In genomic region chr3:112304611-112305010, GRCh38 we compare ENCODE assay signal across 12 cellular contexts.
DNase-seq lines count a peak whose midpoint lies in the region; ATAC-seq and TF ChIP-seq lines count a peak whose summit lies in the region.
"Had no signal": no experiment of that assay in that cellular context is flagged by ENCODE, and none has a peak within 500 bp of the region (broad histone marks: within the 10 kb centered on the region; RNA-seq: fewer than 3 reads in every experiment).

No MANE protein-coding gene starts in this region.

- no peak overlapping the region for H3K27ac Mint-ChIP-seq in nephron
- H3K27ac Mint-ChIP-seq in T-helper 2 cell treated with Interferon-gamma antibody and Interleukin-4, amounts not matched to agents 5 μg/mL and 100 μg/mL, for 36 hours = no peak overlapping the region
- H3K27ac Mint-ChIP-seq: T-helper 1 cell treated with Interleukin-12 subunit alpha and Interleukin-12 subunit beta and Interleukin-4 antibody, amounts not matched to agents 30 μg/mL and 1 μg/mL, for 36 hours had no signal

- H3K36me3 ChIP-seq in HUES48 (ENCODE audit: control insufficient read depth, insufficient read depth, low read length) = no peaks in the 10 kb centered on the region
- no peaks in the 10 kb centered on the region for H3K36me3 ChIP-seq in endocrine pancreas (ENCODE audit: control insufficient read depth, insufficient read depth, low read length)

- H3K9me3 ChIP-seq in HUES48 (ENCODE audit: control insufficient read depth, insufficient read depth, low read length) (peaks cover 9% of the 10 kb centered on the region; the same call in 1 of the 2 replicates), endocrine pancreas (ENCODE audit: control insufficient read depth, low read length) (no peaks in the 10 kb centered on the region)

- H3K27ac ChIP-seq in HUES48 (ENCODE audit: low read depth, low read length) (peak overlapping the region; percentile 95), RWPE1 (no peak overlapping the region)

- TF ChIP-seq CTCF in nephron (IDR thresholded peaks at IDR 0.05; ENCODE audit: unreplicated experiment in 3 of 3) (peak; percentile 34 to 53 (median 45)), RWPE1 (conservative IDR thresholded peaks at IDR 0.05; ENCODE audit: low read depth) (no peak)

- no peaks in the 10 kb centered on the region for H3K27me3 ChIP-seq in HUES48 (ENCODE audit: control insufficient read depth, insufficient read depth, low read length)
- no peaks in the 10 kb centered on the region for H3K27me3 ChIP-seq in endocrine pancreas (ENCODE audit: control insufficient read depth, insufficient read depth, low read length)

- ATAC-seq in HG03521 (IDR thresholded peaks at IDR 0.05; ENCODE audit: unreplicated experiment) (no peak), GM21717 (IDR thresholded peaks at IDR 0.05; ENCODE audit: unreplicated experiment) (no peak)

- no peaks in the 10 kb centered on the region for H3K4me1 Mint-ChIP-seq in nephron
- peaks cover 4% of the 10 kb centered on the region for H3K4me1 Mint-ChIP-seq in T-helper 2 cell treated with Interferon-gamma antibody and Interleukin-4, amounts not matched to agents 5 μg/mL and 100 μg/mL, for 36 hours (ENCODE audit: low read depth)

- POLR2A ChIA-PET in RWPE1 (lab: Yijun Ruan, JAX; ENCODE audit: low non-redundant PET) = no interaction called here

- H3K4me3 ChIP-seq in HUES48 (ENCODE audit: low read depth, low read length) = no peak overlapping the region
- H3K4me3 ChIP-seq in endocrine pancreas (ENCODE audit: control insufficient read depth, insufficient read depth, low read length) = peak overlapping the region; percentile 71

- H3K4me3 Mint-ChIP-seq in nephron = no peak overlapping the region
- H3K4me3 Mint-ChIP-seq in T-helper 2 cell treated with Interferon-gamma antibody and Interleukin-4, amounts not matched to agents 5 μg/mL and 100 μg/mL, for 36 hours = no peak overlapping the region
- H3K4me3 Mint-ChIP-seq: T-helper 1 cell treated with Interleukin-12 subunit alpha and Interleukin-12 subunit beta and Interleukin-4 antibody, amounts not matched to agents 30 μg/mL and 1 μg/mL, for 36 hours had no signal

- CTCF ChIA-PET in RWPE1 (lab: Yijun Ruan, JAX) = interaction anchor here (0.6 to 1.3 kb wide), 3 partner anchors 11 to 337 kb away, joined by 3 to 6 read pairs (median 3); partner anchors contain the start of gene SLC9C1

- H3K9me3 Mint-ChIP-seq in nephron = no peaks in the 10 kb centered on the region
- no peaks in the 10 kb centered on the region for H3K9me3 Mint-ChIP-seq in T-helper 2 cell treated with Interferon-gamma antibody and Interleukin-4, amounts not matched to agents 5 μg/mL and 100 μg/mL, for 36 hours
- H3K9me3 Mint-ChIP-seq: T-helper 1 cell treated with Interleukin-12 subunit alpha and Interleukin-12 subunit beta and Interleukin-4 antibody, amounts not matched to agents 30 μg/mL and 1 μg/mL, for 36 hours had no signal

- H3K9ac ChIP-seq in HUES48 (ENCODE audit: low read depth, low read length) = no peak overlapping the region
- H3K9ac ChIP-seq in endocrine pancreas (ENCODE audit: control insufficient read depth, insufficient read depth, low read length) = no peak overlapping the region

- no peaks in the 10 kb centered on the region for H3K27me3 Mint-ChIP-seq in nephron (ENCODE audit: low read depth)
- no peaks in the 10 kb centered on the region for H3K27me3 Mint-ChIP-seq in T-helper 2 cell treated with Interferon-gamma antibody and Interleukin-4, amounts not matched to agents 5 μg/mL and 100 μg/mL, for 36 hours (ENCODE audit: low read depth)

- peaks cover 49% of the 10 kb centered on the region for H3K4me1 ChIP-seq in HUES48 (ENCODE audit: control insufficient read depth, insufficient read depth, low read length)
- peaks cover 22% of the 10 kb centered on the region for H3K4me1 ChIP-seq in endocrine pancreas (ENCODE audit: control insufficient read depth, insufficient read depth, low read length)

- DNase-seq in AG08395 (ENCODE audit: low spot score) (peak; percentile 4), RWPE1 (ENCODE audit: low spot score) (no peak)
- DNase-seq in T-helper 2 cell treated with Interferon-gamma antibody and Interleukin-4, amounts not matched to agents 5 μg/mL and 100 μg/mL, for 36 hours (ENCODE audit: low spot score) = no peak
- DNase-seq: activated effector memory CD4-positive, alpha-beta T cell treated with anti-CD3 and anti-CD28 coated beads, Interleukin-2, amount 50 U/mL, for 16 hours; Calu3; NCI-H1694 had no signal

- H3K36me3 Mint-ChIP-seq in nephron (ENCODE audit: low read depth) = no peaks in the 10 kb centered on the region
- H3K36me3 Mint-ChIP-seq in T-helper 2 cell treated with Interferon-gamma antibody and Interleukin-4, amounts not matched to agents 5 μg/mL and 100 μg/mL, for 36 hours (ENCODE audit: low read depth) = no peaks in the 10 kb centered on the region
